ENCODE assay signal across 24 cellular contexts in genomic region chr16:35734728-35735402, GRCh38.
DNase-seq lines count a peak whose midpoint lies in the region; ATAC-seq, FAIRE-seq and TF ChIP-seq lines count a peak whose summit lies in the region.
"Had no signal": no experiment of that assay in that cellular context is flagged by ENCODE, and none has a peak within 500 bp of the region (broad histone marks: within the 10 kb centered on the region; RNA-seq: fewer than 3 reads in every experiment).

No MANE protein-coding gene starts in this region.

- H3K4me3 ChIP-seq in HepG2 (replicated peaks in 1 of 3; ENCODE audit: insufficient read depth in 1 of 3, low read depth in 2 of 3, low read length in 3 of 3) = no peak overlapping the region
- H3K4me3 ChIP-seq: GM23338, PC-9 had no signal

- POLR2A ChIA-PET in HepG2 (lab: Yijun Ruan, JAX) = no interaction called here

- peak; percentile 37; the same call in 2 of the 3 replicates for ATAC-seq in HepG2
- ATAC-seq: GM23338 had no signal

- BruUV-seq in HepG2 (replicated peaks; lab: Mats Ljungman, UMichigan) = no TSS peak

- TF ChIP-seq EP300 in Ishikawa (IDR thresholded peaks at IDR 0.05; ENCODE audit: borderline replicate concordance) (no peak), HepG2 (IDR thresholded peaks at IDR 0.05; ENCODE audit: low read depth in 2 of 2, low read length in 2 of 2) (no peak), HepG2 (CRISPR knock-in tag; IDR thresholded peaks at IDR 0.05; ENCODE audit: borderline replicate concordance) (no peak)

- no peaks in the 10 kb centered on the region for H4K20me1 ChIP-seq in HepG2 (ENCODE audit: insufficient read depth, low read length)

- no peak overlapping the region for H3K27ac ChIP-seq in HepG2 (ENCODE audit: extremely low read length, insufficient read depth, low read length)
- H3K27ac ChIP-seq: 22Rv1, C4-2B, KMS-11, PC-9 had no signal

- no peak overlapping the region for H3K4me2 ChIP-seq in HepG2 (ENCODE audit: low read depth, low read length)
- H3K4me2 ChIP-seq: GM23338, KMS-11, PC-9 had no signal

- H3K9me3 ChIP-seq in HepG2 (ENCODE audit: low read length) = peaks cover 97% of the 10 kb centered on the region

- H3K36me3 ChIP-seq in HepG2 (replicated peaks in 1 of 2; ENCODE audit: control insufficient read depth in 1 of 2, insufficient read depth in 2 of 2, low read length in 2 of 2) = no peaks in the 10 kb centered on the region

- no peak for TF ChIP-seq POLR2A in HepG2 (IDR thresholded peaks at IDR 0.05; ENCODE audit: insufficient read depth in 1 of 2, low read depth in 2 of 2, low read length in 2 of 2)

- H3K9ac ChIP-seq in HepG2 (ENCODE audit: insufficient read depth, low read depth, low read length) = no peak overlapping the region
- H3K9ac ChIP-seq: KMS-11 had no signal

- WGBS in HepG2 (ENCODE audit: low lambda C conversion rate) = 4% methylated on average over 18 of the region's 18 CpGs

- intact Hi-C loops in HepG2 (cut with micrococcal nuclease; ENCODE audit: unreplicated experiment) (no loop called here), posterior cingulate gyrus (cut with DNase I) (no loop called here)

- FAIRE-seq in HepG2 (lab: Jason Lieb, UNC) (no peak), urothelium cell line (lab: Jason Lieb, UNC) (no peak)
- FAIRE-seq: HTR-8/SVneo had no signal

- CTCF ChIA-PET in HepG2 (lab: Yijun Ruan, JAX; ENCODE audit: low intra/inter-chr PET ratio, low total read pairs) = no interaction called here

- H3K27me3 ChIP-seq in HepG2 (ENCODE audit: control insufficient read depth in 1 of 2, insufficient read depth in 2 of 2, low read length in 2 of 2) = no peaks in the 10 kb centered on the region

- in situ Hi-C loops in HepG2 (cut with HindIII; ENCODE audit: extremely low pct_ligation_motif_present, low pct_unique_long_range_greater_than_20kb) = no loop called here

- no peaks in the 10 kb centered on the region for H3K4me1 ChIP-seq in HepG2 (ENCODE audit: insufficient read depth, low read length)

- TF ChIP-seq RAD21 in Ishikawa (IDR thresholded peaks at IDR 0.05; ENCODE audit: low read depth) = no peak
- no peak for TF ChIP-seq RAD21 in HepG2 (CRISPR knock-in tag; IDR thresholded peaks at IDR 0.05)

- no peak for TF ChIP-seq CTCF in HepG2 (CRISPR knock-in tag; IDR thresholded peaks at IDR 0.05)

- DNase-seq in DMS 273 (lab: John Stamatoyannopoulos, UW; ENCODE audit: unreplicated experiment) (peak; percentile 34), DMS 273 treated with DMSO at 0.1 percent for 48 hours (lab: John Stamatoyannopoulos, UW) (no peak), HepG2 (ENCODE audit: low spot score) (no peak), superior temporal gyrus (ENCODE audit: extremely low spot score) (no peak), urothelium cell line (ENCODE audit: low spot score) (no peak), posterior cingulate gyrus (no peak)
- DNase-seq: CD8-positive, alpha-beta memory T cell; H9; HFFc6; IMR-90; MM.1S; NCI-H1694; NCI-H2029 treated with DMSO at 0.1 percent for 48 hours; NCI-H2227 treated with DMSO at 0.1 percent for 48 hours; NCI-H526 treated with DMSO at 0.1 percent for 48 hours; PC-9; RPMI8226; SHP77 had no signal

- no peak overlapping the region for H2AFZ ChIP-seq in HepG2 (ENCODE audit: low read length)
- H2AFZ ChIP-seq: GM23338, PC-9 had no signal

- H3K79me2 ChIP-seq in HepG2 (ENCODE audit: insufficient read depth, low read length) = no peaks in the 10 kb centered on the region

TF ChIP-seq in Ishikawa, 13 proteins besides CTCF, POLR2A, EP300 and RAD21 (continues in another document):
- TF ChIP-seq USF1 (IDR thresholded peaks at IDR 0.05) = no peak
- TF ChIP-seq TAF1 (IDR thresholded peaks at IDR 0.05; ENCODE audit: low read depth) = no peak
- peak; percentile 52; the same call in 1 of the 2 replicates for TF ChIP-seq EGR1 (IDR thresholded peaks at IDR 0.05)
- no peak for TF ChIP-seq CEBPB (IDR thresholded peaks at IDR 0.05)
- no peak for TF ChIP-seq FOXM1 (IDR thresholded peaks at IDR 0.05; ENCODE audit: borderline replicate concordance, low read depth)
- peak; percentile 58; the same call in 1 of the 2 replicates for TF ChIP-seq NFIC (IDR thresholded peaks at IDR 0.05)
- TF ChIP-seq CREB1 (IDR thresholded peaks at IDR 0.05; ENCODE audit: low read depth) = no peak
- TF ChIP-seq TCF12 (IDR thresholded peaks at IDR 0.05; ENCODE audit: low read depth) = no peak
- TF ChIP-seq ZBTB7A (IDR thresholded peaks at IDR 0.05; ENCODE audit: low read depth) = no peak
- 0 out of 2 replicates have a peak, but pooled peaks have one; percentile 31 for TF ChIP-seq TEAD4 (IDR thresholded peaks at IDR 0.05)
- TF ChIP-seq YY1 (IDR thresholded peaks at IDR 0.05; ENCODE audit: low read depth) = no peak

TF ChIP-seq in HepG2, 621 proteins besides CTCF, POLR2A, EP300 and RAD21:
- no peak for TF ChIP-seq ZBTB7B (CRISPR knock-in tag; IDR thresholded peaks at IDR 0.05)
- TF ChIP-seq ZNF33B (CRISPR knock-in tag; IDR thresholded peaks at IDR 0.05) = no peak
- no peak for TF ChIP-seq ZNF816 (CRISPR knock-in tag; IDR thresholded peaks at IDR 0.05; ENCODE audit: borderline replicate concordance)
